15 cellular contexts compared by ENCODE assay signal in genomic region chrY:19465809-19466208, GRCh38.
DNase-seq lines count a peak whose midpoint lies in the region; ATAC-seq and TF ChIP-seq lines count a peak whose summit lies in the region.
"Had no signal": no experiment of that assay in that cellular context is flagged by ENCODE, and none has a peak within 500 bp of the region (broad histone marks: within the 10 kb centered on the region; RNA-seq: fewer than 3 reads in every experiment).

No MANE protein-coding gene starts in this region.

- H3K9me3 Mint-ChIP-seq in activated naive CD4-positive, alpha-beta T cell treated with anti-CD3 and anti-CD28 coated beads, Interleukin-2, amount 50 U/mL, for 24 hours, result no peaks in the 10 kb centered on the region
- H3K9me3 Mint-ChIP-seq in activated naive CD4-positive, alpha-beta T cell treated with anti-CD3 and anti-CD28 coated beads for 36 hours, result peaks cover 9% of the 10 kb centered on the region
- no peaks in the 10 kb centered on the region for H3K9me3 Mint-ChIP-seq in naive thymus-derived CD8-positive, alpha-beta T cell

- no peaks in the 10 kb centered on the region for H3K9me3 ChIP-seq in DND-41 (ENCODE audit: insufficient read depth, low read length, severe bottlenecking)
- H3K9me3 ChIP-seq: BLaER1 had no signal

- H3K27ac Mint-ChIP-seq in activated naive CD4-positive, alpha-beta T cell treated with anti-CD3 and anti-CD28 coated beads, Interleukin-2, amount 50 U/mL, for 24 hours, result peak overlapping the region; percentile 6
- no peak overlapping the region for H3K27ac Mint-ChIP-seq in activated naive CD4-positive, alpha-beta T cell treated with anti-CD3 and anti-CD28 coated beads for 36 hours
- H3K27ac Mint-ChIP-seq in naive thymus-derived CD8-positive, alpha-beta T cell, result peak overlapping the region in 5 of 10 donors; percentile 43 to 92 (median 75)

- H3K79me2 ChIP-seq in DND-41 (ENCODE audit: insufficient read depth, low read length), result no peaks in the 10 kb centered on the region

- no peak overlapping the region for H3K27ac ChIP-seq in DND-41 (ENCODE audit: low read length)
- peak overlapping the region; percentile 81 for H3K27ac ChIP-seq in VCaP
- no peak overlapping the region for H3K27ac ChIP-seq in caudate nucleus (ENCODE audit: low read depth, low read length)
- H3K27ac ChIP-seq: BLaER1, GM23248 had no signal

- H3K9ac ChIP-seq in DND-41 (ENCODE audit: low read depth, low read length), result no peak overlapping the region
- H3K9ac ChIP-seq: BLaER1, GM23248 had no signal

- CTCF ChIA-PET in activated naive CD4-positive, alpha-beta T cell treated with anti-CD3 and anti-CD28 coated beads for 36 hours (lab: Charles Lee), result no interaction called here

- peaks cover 15% of the 10 kb centered on the region for H3K4me1 Mint-ChIP-seq in activated naive CD4-positive, alpha-beta T cell treated with anti-CD3 and anti-CD28 coated beads, Interleukin-2, amount 50 U/mL, for 24 hours
- H3K4me1 Mint-ChIP-seq in activated naive CD4-positive, alpha-beta T cell treated with anti-CD3 and anti-CD28 coated beads for 36 hours (ENCODE audit: low read depth), result peaks cover 15% of the 10 kb centered on the region
- peaks cover 13 to 23% (median 20%) of the 10 kb centered on the region in 4 donors for H3K4me1 Mint-ChIP-seq in naive thymus-derived CD8-positive, alpha-beta T cell

- ATAC-seq in DND-41 (ENCODE audit: insufficient read depth, low read depth), result peak; percentile 60; the same call in 2 of the 3 replicates
- peak; percentile 53 to 91 for ATAC-seq in naive thymus-derived CD8-positive, alpha-beta T cell
- ATAC-seq: HCT116 had no signal

- TF ChIP-seq CTCF in DND-41 (IDR thresholded peaks at IDR 0.05; ENCODE audit: borderline replicate concordance, extremely low read depth, low read length, poor library complexity, severe bottlenecking) (no peak), VCaP (conservative IDR thresholded peaks at IDR 0.05) (no peak)

- no peaks in the 10 kb centered on the region for H3K4me1 ChIP-seq in DND-41 (ENCODE audit: insufficient read depth, low read length)
- H3K4me1 ChIP-seq: BLaER1 had no signal

- no peak overlapping the region for H2AFZ ChIP-seq in DND-41 (ENCODE audit: low read depth, low read length)
- H2AFZ ChIP-seq: GM23248 had no signal

- no peaks in the 10 kb centered on the region for H4K20me1 ChIP-seq in DND-41 (ENCODE audit: insufficient read depth, low read length)
- H4K20me1 ChIP-seq: BLaER1 had no signal

- no peak overlapping the region for H3K4me3 Mint-ChIP-seq in activated naive CD4-positive, alpha-beta T cell treated with anti-CD3 and anti-CD28 coated beads, Interleukin-2, amount 50 U/mL, for 24 hours
- no peak overlapping the region for H3K4me3 Mint-ChIP-seq in activated naive CD4-positive, alpha-beta T cell treated with anti-CD3 and anti-CD28 coated beads for 36 hours
- peak overlapping the region in 2 of 10 donors; percentile 31 to 46 for H3K4me3 Mint-ChIP-seq in naive thymus-derived CD8-positive, alpha-beta T cell

- H3K36me3 ChIP-seq in DND-41 (ENCODE audit: insufficient read depth, low read length), result peaks cover 20% of the 10 kb centered on the region; the same call in 1 of the 2 replicates
- H3K36me3 ChIP-seq: BLaER1 had no signal

- H3K4me3 ChIP-seq in DND-41 (ENCODE audit: low read depth in 1 of 2, low read length in 2 of 2), result no peak overlapping the region
- H3K4me3 ChIP-seq: BLaER1, GM23248 had no signal

- no peak overlapping the region for H3K4me2 ChIP-seq in DND-41 (ENCODE audit: insufficient read depth, low read length)
- H3K4me2 ChIP-seq: BLaER1 had no signal

- intact Hi-C loops in activated naive CD4-positive, alpha-beta T cell treated with anti-CD3 and anti-CD28 coated beads for 36 hours (cut with micrococcal nuclease), result no loop called here

- H3K36me3 Mint-ChIP-seq in activated naive CD4-positive, alpha-beta T cell treated with anti-CD3 and anti-CD28 coated beads, Interleukin-2, amount 50 U/mL, for 24 hours, result no peaks in the 10 kb centered on the region
- H3K36me3 Mint-ChIP-seq in activated naive CD4-positive, alpha-beta T cell treated with anti-CD3 and anti-CD28 coated beads for 36 hours (ENCODE audit: low read depth), result peaks cover 12% of the 10 kb centered on the region
- peaks cover 0 to 31% (median 3%) of the 10 kb centered on the region in 3 donors for H3K36me3 Mint-ChIP-seq in naive thymus-derived CD8-positive, alpha-beta T cell

- no peaks in the 10 kb centered on the region for H3K27me3 Mint-ChIP-seq in activated naive CD4-positive, alpha-beta T cell treated with anti-CD3 and anti-CD28 coated beads, Interleukin-2, amount 50 U/mL, for 24 hours
- no peaks in the 10 kb centered on the region for H3K27me3 Mint-ChIP-seq in activated naive CD4-positive, alpha-beta T cell treated with anti-CD3 and anti-CD28 coated beads for 36 hours (ENCODE audit: low read depth)
- no peaks in the 10 kb centered on the region for H3K27me3 Mint-ChIP-seq in naive thymus-derived CD8-positive, alpha-beta T cell

- POLR2A ChIA-PET in naive thymus-derived CD8-positive, alpha-beta T cell (lab: Charles Lee), result interaction anchor here (0.8 to 2.3 kb wide), 4 partner anchors 12 to 102 kb away, joined by 3 to 8 read pairs (median 3); no protein-coding TSS in a partner anchor

- DNase-seq in activated naive CD4-positive, alpha-beta T cell treated with anti-CD3 and anti-CD28 coated beads for 36 hours, result no peak
- DNase-seq in DND-41 (no peak), caudate nucleus (lab: John Stamatoyannopoulos, UW) (no peak), NCI-H1092 treated with DMSO at 0.1 percent for 48 hours (lab: John Stamatoyannopoulos, UW) (no peak), cortex of kidney (lab: John Stamatoyannopoulos, UW) (no peak)
- DNase-seq in naive thymus-derived CD8-positive, alpha-beta T cell, result no peak
- DNase-seq: 8988T, AML-193, DMS79, EL, GM23248 had no signal

- H3K27me3 ChIP-seq in DND-41 (ENCODE audit: insufficient read depth, low read length, poor library complexity), result no peaks in the 10 kb centered on the region
- H3K27me3 ChIP-seq: BLaER1 had no signal
